ENCODE assay signal across 1 cellular context in genomic region chr4:120826449-120826848, GRCh38.
TF ChIP-seq lines count a peak whose summit lies in the region.

No MANE protein-coding gene starts in this region.

TF ChIP-seq in IMR-90, 13 proteins besides CTCF, POLR2A, EP300 and RAD21 (continued from another document):
- peak; percentile 85 for TF ChIP-seq MAFK (IDR thresholded peaks at IDR 0.05; ENCODE audit: low read depth, low read length)
